ENCODE assay signal across 10 cellular contexts in the genomic region with DNA sequence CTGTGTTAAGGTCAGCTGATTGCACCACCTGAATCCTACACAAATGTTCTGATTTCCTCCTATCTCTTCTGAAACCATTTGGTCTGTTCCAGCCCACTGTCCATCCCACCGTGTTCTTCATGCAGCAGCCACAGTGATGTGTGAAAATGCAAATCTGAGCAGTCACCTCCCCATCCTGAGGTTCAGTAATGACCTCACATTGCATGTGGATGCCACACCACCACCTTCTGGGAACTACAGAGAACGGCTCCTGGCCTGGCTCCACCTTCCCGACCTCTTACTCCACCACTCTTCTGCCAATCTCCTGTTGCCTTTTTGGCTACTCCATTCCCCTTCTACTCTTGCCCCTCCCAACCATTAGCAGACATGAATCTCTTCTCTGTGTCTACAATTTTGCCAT.
DNase-seq lines count a peak whose midpoint lies in the region; ATAC-seq and TF ChIP-seq lines count a peak whose summit lies in the region.
"Had no signal": no experiment of that assay in that cellular context is flagged by ENCODE, and none has a peak within 500 bp of the region (broad histone marks: within the 10 kb centered on the region; RNA-seq: fewer than 3 reads in every experiment).

No MANE protein-coding gene starts in this region.

- TF ChIP-seq CTCF in GM10266 (IDR thresholded peaks at IDR 0.05; ENCODE audit: control insufficient read depth, insufficient read depth, low read depth, missing control alignments) (no peak), hepatocyte (IDR thresholded peaks at IDR 0.05; ENCODE audit: poor library complexity) (no peak), testis (IDR thresholded peaks at IDR 0.05) (no peak)

- no peaks in the 10 kb centered on the region for H4K20me1 ChIP-seq in hepatocyte (ENCODE audit: insufficient read depth, poor library complexity, severe bottlenecking)

- no peak for TF ChIP-seq POLR2A in testis (IDR thresholded peaks at IDR 0.05)

- peak; percentile 49 for DNase-seq in GM10266 (ENCODE audit: extremely low spot score)
- DNase-seq in NAMALWA (ENCODE audit: low spot score): peak; percentile 13
- DNase-seq in hepatocyte (ENCODE audit: low spot score): no peak
- no peak for DNase-seq in testis
- DNase-seq in central memory CD4-positive, alpha-beta T cell: no peak
- no peak for DNase-seq in NCI-H146 (lab: John Stamatoyannopoulos, UW)
- DNase-seq in DMS79 treated with DMSO at 0.1 percent for 48 hours (lab: John Stamatoyannopoulos, UW): no peak
- DNase-seq: DND-41; stimulated activated naive CD4-positive, alpha-beta T cell treated with Interleukin-2 at 50 U/mL for 16 hours had no signal

- ATAC-seq in GM21723 (IDR thresholded peaks at IDR 0.05; ENCODE audit: unreplicated experiment): peak; percentile 88

- H3K9me3 ChIP-seq in hepatocyte (ENCODE audit: low read depth) (no peaks in the 10 kb centered on the region), testis (no peaks in the 10 kb centered on the region)

- no peaks in the 10 kb centered on the region for H3K9me2 ChIP-seq in hepatocyte (replicated peaks; ENCODE audit: insufficient read depth)

- H3K27ac ChIP-seq in hepatocyte (peak overlapping the region; percentile 35), testis (no peak overlapping the region)

- H3K4me1 ChIP-seq in hepatocyte (ENCODE audit: insufficient read depth) (peaks cover 38% of the 10 kb centered on the region), testis (no peaks in the 10 kb centered on the region)

- no peak overlapping the region for H3K4me2 ChIP-seq in hepatocyte

- H3K36me3 ChIP-seq in hepatocyte (replicated peaks; ENCODE audit: insufficient read depth, low read depth): no peaks in the 10 kb centered on the region
- H3K36me3 ChIP-seq in testis (ENCODE audit: low read depth, missing control alignments): no peaks in the 10 kb centered on the region

- no peak overlapping the region for H2AFZ ChIP-seq in hepatocyte

- peaks cover 11% of the 10 kb centered on the region for H3K79me2 ChIP-seq in hepatocyte

- intact Hi-C loops in testis (cut with DNase I; ENCODE audit: low total_unique reads): no loop called here

- no peaks in the 10 kb centered on the region for H3K27me3 ChIP-seq in hepatocyte
- H3K27me3 ChIP-seq in testis: no peaks in the 10 kb centered on the region

- H3K4me3 ChIP-seq in hepatocyte (no peak overlapping the region), testis (no peak overlapping the region)

- 75% methylated on average over 3 of the region's 3 CpGs for WGBS in hepatocyte (ENCODE audit: low lambda C conversion rate, missing lambda C conversion rate)
- WGBS in testis, 2 donors: 70 to 74% methylated on average over 3 of the region's 3 CpGs

Comparison
In these comparisons a context has a peak if more than half of its experiments do, and no peak if none do; other contexts are left out.
1. DNase-seq: peak in GM10266 (single experiment) and NAMALWA (single experiment); none in hepatocyte (single experiment), testis (single experiment), central memory CD4-positive, alpha-beta T cell (single experiment), NCI-H146 (single experiment) and DMS79 treated with DMSO at 0.1 percent for 48 hours (single experiment).